In the genomic region with DNA sequence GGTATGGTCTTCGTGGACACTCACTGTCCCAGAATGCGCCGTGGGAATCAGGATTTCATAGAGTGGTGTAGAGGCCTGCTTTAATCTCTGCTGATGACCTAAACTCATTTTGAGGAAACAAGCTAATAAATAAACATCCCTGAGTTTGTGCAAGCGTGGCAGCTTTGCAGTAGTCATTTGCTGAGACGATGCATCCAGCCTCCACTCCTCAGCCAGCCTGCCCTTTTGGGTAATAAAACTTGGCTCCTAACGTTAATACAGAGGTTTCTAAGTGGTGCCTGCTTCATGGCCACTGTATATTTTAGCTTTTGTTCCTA, we compare ENCODE assay signal across 8 cellular contexts. TPM values are rescaled to one million over a fixed set of nuclear protein-coding genes. Genes with fewer than 3 reads are reported as not detected.
A peak's percentile ranks its signal among the peaks of the same experiment; 100 is the strongest.
DNase-seq lines count a peak whose midpoint lies in the region; FAIRE-seq and TF ChIP-seq lines count a peak whose summit lies in the region.

No MANE protein-coding gene starts in this region.

- no peaks in the 10 kb centered on the region for H3K27me3 ChIP-seq in mammary epithelial cell (ENCODE audit: insufficient read depth, low read length)
- H3K27me3 ChIP-seq in muscle layer of duodenum (ENCODE audit: low read depth, low read length): no peaks in the 10 kb centered on the region

- DNase-seq in AG09309 (ENCODE audit: low read depth) (no peak), mammary epithelial cell (no peak), H54 (ENCODE audit: insufficient read length, low spot score) (no peak), NCI-H128 (lab: John Stamatoyannopoulos, UW; ENCODE audit: unreplicated experiment) (no peak), SHP77 (lab: John Stamatoyannopoulos, UW) (no peak), NCI-H2196 treated with DMSO at 0.1 percent for 48 hours (lab: John Stamatoyannopoulos, UW; ENCODE audit: unreplicated experiment) (no peak)
- no peak for DNase-seq in Jurkat, Clone E6-1 (ENCODE audit: low read depth, low spot score)

- no peaks in the 10 kb centered on the region for H4K20me1 ChIP-seq in mammary epithelial cell (ENCODE audit: insufficient read depth, low read length)

- H3K4me1 ChIP-seq in mammary epithelial cell (ENCODE audit: insufficient read depth, low read length) (peaks cover 30% of the 10 kb centered on the region), muscle layer of duodenum (ENCODE audit: control insufficient read depth in 1 of 2, insufficient read depth in 2 of 2, low read length in 2 of 2) (peaks cover 6 to 50% of the 10 kb centered on the region in 2 donors)

- FAIRE-seq in H54 (lab: Jason Lieb, UNC): no peak

- peak overlapping the region; percentile 68; the same call in 1 of the 2 replicates for H3K4me3 ChIP-seq in AG09309 (ENCODE audit: control insufficient read depth, low read depth, low read length)
- H3K4me3 ChIP-seq in Jurkat, Clone E6-1 (ENCODE audit: low read length): peak overlapping the region; percentile 68
- H3K4me3 ChIP-seq in mammary epithelial cell (replicated peaks in 1 of 3; ENCODE audit: insufficient read depth in 1 of 3, low read depth in 2 of 3, low read length in 3 of 3): peak overlapping the region; percentile 71 to 89 (median 74)
- H3K4me3 ChIP-seq in muscle layer of duodenum (ENCODE audit: low read depth in 1 of 2, low read length in 2 of 2): peak overlapping the region; percentile 64 to 86

- H3K9me3 ChIP-seq in mammary epithelial cell (replicated peaks; ENCODE audit: insufficient read depth, low read length) (no peaks in the 10 kb centered on the region), muscle layer of duodenum (ENCODE audit: control insufficient read depth in 1 of 2, low read length in 2 of 2) (no peaks in the 10 kb centered on the region)

- H3K4me2 ChIP-seq in mammary epithelial cell (ENCODE audit: insufficient read depth, low read depth, low read length): peak overlapping the region; percentile 100

- BruUV-seq in mammary epithelial cell (replicated peaks; lab: Mats Ljungman, UMichigan): no TSS peak

- H3K79me2 ChIP-seq in mammary epithelial cell (ENCODE audit: insufficient read depth, low read length): peaks cover 81% of the 10 kb centered on the region

- no peak for TF ChIP-seq CTCF in AG09309 (IDR thresholded peaks at IDR 0.05; ENCODE audit: control insufficient read depth, insufficient read depth, low read depth, low read length, missing control alignments)
- no peak for TF ChIP-seq CTCF in mammary epithelial cell (conservative IDR thresholded peaks at IDR 0.05 in 1 of 2, IDR thresholded peaks at IDR 0.05 in 1 of 2; ENCODE audit: extremely low read depth in 1 of 2, insufficient read depth in 1 of 2, low read depth in 1 of 2, low read length in 2 of 2)

- peak overlapping the region; percentile 0 for H3K27ac ChIP-seq in mammary epithelial cell (ENCODE audit: insufficient read depth, low read depth, low read length)
- no peak overlapping the region for H3K27ac ChIP-seq in muscle layer of duodenum (ENCODE audit: low read length)

- CTCF ChIA-PET in mammary epithelial cell (lab: Charles Lee; ENCODE audit: low non-redundant PET): no interaction called here

- 42% methylated on average over 6 of the region's 6 CpGs for WGBS in mammary epithelial cell (ENCODE audit: low coverage, missing lambda C conversion rate)

- TF ChIP-seq POLR2A in H54 (IDR thresholded peaks at IDR 0.05; ENCODE audit: low read depth, low read length): no peak

- in situ Hi-C loops in mammary epithelial cell (cut with MboI; ENCODE audit: low sequenced_read_pairs in 2 of 2): no loop called here

- H3K36me3 ChIP-seq in mammary epithelial cell (ENCODE audit: insufficient read depth, low read length): peaks cover 4% of the 10 kb centered on the region
- no peaks in the 10 kb centered on the region for H3K36me3 ChIP-seq in muscle layer of duodenum (ENCODE audit: control insufficient read depth in 1 of 2, insufficient read depth in 2 of 2, low read length in 2 of 2)

- intact Hi-C loops in mammary epithelial cell (cut with micrococcal nuclease): no loop called here

- dilution Hi-C loops in mammary epithelial cell (cut with HindIII; ENCODE audit: low sequenced_read_pairs): no loop called here

- H2AFZ ChIP-seq in mammary epithelial cell (ENCODE audit: low read depth, low read length): peak overlapping the region; percentile 89

- H3K9ac ChIP-seq in mammary epithelial cell (ENCODE audit: insufficient read depth, low read length): peak overlapping the region; percentile 42

RNA-seq across cellular contexts. Expression of a gene that starts 1.3 kb away (rescaled TPM):
- 5.7 TPM for polyA plus RNA-seq in Jurkat, Clone E6-1 (2012; ENCODE audit: insufficient read depth, insufficient read length)
- total RNA-seq in mammary epithelial cell: 10 to 100 TPM in 1 of 2 donors, 1 to 10 TPM in 1; 6.7 to 13.4 TPM
- polyA plus RNA-seq in mammary epithelial cell: 2.9 TPM
- polyA minus RNA-seq in mammary epithelial cell: 5.4 TPM

RNA-seq across cellular contexts. Expression of a gene that starts 1.5 kb away (rescaled TPM):
- 2.4 TPM for polyA plus RNA-seq in Jurkat, Clone E6-1 (2012; ENCODE audit: insufficient read depth, insufficient read length)
- total RNA-seq in mammary epithelial cell: 1 to 10 TPM in 1 of 2 donors, under 1 TPM in 1; 0.17 to 2.6 TPM
- polyA plus RNA-seq in mammary epithelial cell: 0.42 TPM
- polyA minus RNA-seq in mammary epithelial cell: not detected
